ENCODE assay signal across 1 cellular context in genomic region chr6:33278392-33278741, GRCh38.
TF ChIP-seq lines count a peak whose summit lies in the region.

No MANE protein-coding gene starts in this region.

TF ChIP-seq in IMR-90, 13 proteins besides CTCF, POLR2A, EP300 and RAD21 (continued from another document):
- TF ChIP-seq BHLHE40 (IDR thresholded peaks at IDR 0.05; ENCODE audit: low read depth, low read length) = no peak
